In the genomic region with DNA sequence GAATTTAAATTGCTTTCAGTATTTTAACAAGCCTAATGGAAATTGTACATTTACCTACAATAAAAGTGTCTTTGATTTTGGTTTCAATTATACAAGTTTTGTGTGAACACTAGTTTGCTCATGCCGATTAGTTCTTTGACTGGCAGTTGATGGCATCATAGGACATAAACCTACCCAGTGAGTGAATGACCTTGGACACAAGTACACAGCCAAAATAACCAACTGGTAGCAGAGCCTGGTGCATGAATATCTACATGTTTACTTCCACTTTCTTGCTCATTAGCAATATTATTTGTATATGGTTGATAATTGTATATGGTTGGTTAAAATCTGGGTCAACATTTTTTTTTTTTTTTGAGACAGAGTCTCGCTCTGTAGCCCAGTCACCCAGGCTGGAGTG, we compare ENCODE assay signal across 12 cellular contexts. TPM values are rescaled to one million over a fixed set of nuclear protein-coding genes. Genes with fewer than 3 reads are reported as not detected.
DNase-seq lines count a peak whose midpoint lies in the region; ATAC-seq lines count a peak whose summit lies in the region.
"Had no signal": no experiment of that assay in that cellular context is flagged by ENCODE, and none has a peak within 500 bp of the region (broad histone marks: within the 10 kb centered on the region; RNA-seq: fewer than 3 reads in every experiment).

No MANE protein-coding gene starts in this region.

- peaks cover 0 to 7% of the 10 kb centered on the region in 2 donors for H3K36me3 Mint-ChIP-seq in activated T-cell treated with anti-CD3 and anti-CD28 coated beads, Interleukin-2, amount 50 U/mL, for 72 hours (ENCODE audit: insufficient read depth in 2 of 2)
- H3K36me3 Mint-ChIP-seq in activated naive CD8-positive, alpha-beta T cell treated with anti-CD3 and anti-CD28 coated beads, Interleukin-2, amount 10 ng/mL, durations not matched to agents 7 days and 5 days = peaks cover 29% of the 10 kb centered on the region

- H3K27me3 Mint-ChIP-seq in activated T-cell treated with anti-CD3 and anti-CD28 coated beads, Interleukin-2, amount 50 U/mL, for 72 hours (ENCODE audit: low read depth) = no peaks in the 10 kb centered on the region
- no peaks in the 10 kb centered on the region for H3K27me3 Mint-ChIP-seq in activated naive CD8-positive, alpha-beta T cell treated with anti-CD3 and anti-CD28 coated beads, Interleukin-2, amount 10 ng/mL, durations not matched to agents 7 days and 5 days
- no peaks in the 10 kb centered on the region for H3K27me3 Mint-ChIP-seq in stimulated activated naive CD8-positive, alpha-beta T cell treated with anti-CD3 and anti-CD28 coated beads, Interleukin-15, amount 100 ng/mL, for 72 hours

- no peak for DNase-seq in activated T-cell treated with anti-CD3 and anti-CD28 coated beads, Interleukin-2, amount 50 U/mL, for 72 hours
- no peak for DNase-seq in activated T-cell treated with anti-CD3 and anti-CD28 coated beads, Interleukin-2, amount 50 U/mL, for 1 hour
- no peak for DNase-seq in activated naive CD8-positive, alpha-beta T cell treated with anti-CD3 and anti-CD28 coated beads, Interleukin-2, amount 10 ng/mL, durations not matched to agents 7 days and 5 days
- DNase-seq in stimulated activated naive CD8-positive, alpha-beta T cell treated with anti-CD3 and anti-CD28 coated beads, Interleukin-15, amount 100 ng/mL, for 72 hours = no peak
- no peak for DNase-seq in activated CD4-positive, alpha-beta T cell treated with anti-CD3 and anti-CD28 coated beads for 48 hours
- no peak for DNase-seq in GF-D8 (lab: John Stamatoyannopoulos, UW)
- DNase-seq: activated CD4-positive, alpha-beta T cell treated with anti-CD3 and anti-CD28 coated beads, Interleukin-2, amount 50 U/mL, for 48 hours; activated naive CD4-positive, alpha-beta T cell treated with anti-CD3 and anti-CD28 coated beads, Interleukin-2, amount 50 U/mL, for 16 hours; NCI-H1930; uterus had no signal

- ATAC-seq in activated T-cell treated with anti-CD3 and anti-CD28 coated beads, Interleukin-2, amount 50 U/mL, for 72 hours (replicated peaks in 1 of 2) = no peak
- ATAC-seq in HG03097 (IDR thresholded peaks at IDR 0.05; ENCODE audit: low FRiP score, unreplicated experiment) (peak; percentile 7), GM21717 (IDR thresholded peaks at IDR 0.05; ENCODE audit: unreplicated experiment) (no peak)
- ATAC-seq in activated naive CD8-positive, alpha-beta T cell treated with anti-CD3 and anti-CD28 coated beads, Interleukin-2, amount 10 ng/mL, durations not matched to agents 7 days and 5 days (ENCODE audit: low read depth) = no peak
- no peak for ATAC-seq in stimulated activated naive CD8-positive, alpha-beta T cell treated with anti-CD3 and anti-CD28 coated beads, Interleukin-15, amount 100 ng/mL, for 72 hours

- POLR2A ChIA-PET in activated naive CD8-positive, alpha-beta T cell treated with anti-CD3 and anti-CD28 coated beads, Interleukin-2, amount 10 ng/mL, durations not matched to agents 7 days and 5 days (lab: Charles Lee) = interaction anchor here (1.4 kb wide), 1 partner anchor 39 kb away, joined by 4 read pairs; no protein-coding TSS in a partner anchor

- peak overlapping the region in 1 of 2 donors; percentile 69 for H3K4me3 Mint-ChIP-seq in activated T-cell treated with anti-CD3 and anti-CD28 coated beads, Interleukin-2, amount 50 U/mL, for 72 hours
- H3K4me3 Mint-ChIP-seq in activated naive CD8-positive, alpha-beta T cell treated with anti-CD3 and anti-CD28 coated beads, Interleukin-2, amount 10 ng/mL, durations not matched to agents 7 days and 5 days = peak overlapping the region; percentile 61
- peak overlapping the region; percentile 29 to 41 for H3K4me3 Mint-ChIP-seq in stimulated activated naive CD8-positive, alpha-beta T cell treated with anti-CD3 and anti-CD28 coated beads, Interleukin-15, amount 100 ng/mL, for 72 hours

- H3K9me3 Mint-ChIP-seq in activated T-cell treated with anti-CD3 and anti-CD28 coated beads, Interleukin-2, amount 50 U/mL, for 72 hours = no peaks in the 10 kb centered on the region
- H3K9me3 Mint-ChIP-seq in activated naive CD8-positive, alpha-beta T cell treated with anti-CD3 and anti-CD28 coated beads, Interleukin-2, amount 10 ng/mL, durations not matched to agents 7 days and 5 days = no peaks in the 10 kb centered on the region
- H3K9me3 Mint-ChIP-seq in stimulated activated naive CD8-positive, alpha-beta T cell treated with anti-CD3 and anti-CD28 coated beads, Interleukin-15, amount 100 ng/mL, for 72 hours = no peaks in the 10 kb centered on the region

- H3K27ac Mint-ChIP-seq in activated T-cell treated with anti-CD3 and anti-CD28 coated beads, Interleukin-2, amount 50 U/mL, for 72 hours = peak overlapping the region; percentile 80
- H3K27ac Mint-ChIP-seq in activated naive CD8-positive, alpha-beta T cell treated with anti-CD3 and anti-CD28 coated beads, Interleukin-2, amount 10 ng/mL, durations not matched to agents 7 days and 5 days = no peak overlapping the region
- no peak overlapping the region for H3K27ac Mint-ChIP-seq in stimulated activated naive CD8-positive, alpha-beta T cell treated with anti-CD3 and anti-CD28 coated beads, Interleukin-15, amount 100 ng/mL, for 72 hours

- H3K4me1 Mint-ChIP-seq in activated T-cell treated with anti-CD3 and anti-CD28 coated beads, Interleukin-2, amount 50 U/mL, for 72 hours (ENCODE audit: low read depth) = peaks cover 25% of the 10 kb centered on the region
- H3K4me1 Mint-ChIP-seq in activated naive CD8-positive, alpha-beta T cell treated with anti-CD3 and anti-CD28 coated beads, Interleukin-2, amount 10 ng/mL, durations not matched to agents 7 days and 5 days = peaks cover 37% of the 10 kb centered on the region
- H3K4me1 Mint-ChIP-seq in stimulated activated naive CD8-positive, alpha-beta T cell treated with anti-CD3 and anti-CD28 coated beads, Interleukin-15, amount 100 ng/mL, for 72 hours = peaks cover 58% of the 10 kb centered on the region

RNA-seq across cellular contexts. Expression of gene STIM1, which starts 37.8 kb away (rescaled TPM):
- total RNA-seq in activated T-cell treated with anti-CD3 and anti-CD28 coated beads, Interleukin-2, amount 50 U/mL, for 72 hours = 100 to 1,000 TPM; 129 to 157 TPM
- total RNA-seq in activated naive CD8-positive, alpha-beta T cell treated with anti-CD3 and anti-CD28 coated beads, Interleukin-2, amount 10 ng/mL, durations not matched to agents 7 days and 5 days = 100 to 1,000 TPM in 1 of 2 experiments, 10 to 100 TPM in 1; 98.8 to 101 TPM

RNA-seq across cellular contexts. Expression of gene RHOG, which starts 52.6 kb away (rescaled TPM):
- 100 to 1,000 TPM; 196 to 215 TPM for total RNA-seq in activated T-cell treated with anti-CD3 and anti-CD28 coated beads, Interleukin-2, amount 50 U/mL, for 72 hours
- 100 to 1,000 TPM; 154 to 159 TPM for total RNA-seq in activated naive CD8-positive, alpha-beta T cell treated with anti-CD3 and anti-CD28 coated beads, Interleukin-2, amount 10 ng/mL, durations not matched to agents 7 days and 5 days
